Comparison of ENCODE assay signal across 11 cellular contexts in genomic region chrX:135544338-135544948, GRCh38. TPM values are rescaled to one million over a fixed set of nuclear protein-coding genes. Genes with fewer than 3 reads are reported as not detected.
DNase-seq lines count a peak whose midpoint lies in the region; ATAC-seq, FAIRE-seq and TF ChIP-seq lines count a peak whose summit lies in the region.
"Had no signal": no experiment of that assay in that cellular context is flagged by ENCODE, and none has a peak within 500 bp of the region (broad histone marks: within the 10 kb centered on the region; RNA-seq: fewer than 3 reads in every experiment).

No MANE protein-coding gene starts in this region.

- H3K9me2 ChIP-seq in OCI-LY1 (ENCODE audit: low read depth, low read length) (no peaks in the 10 kb centered on the region), GM23338 (ENCODE audit: insufficient read depth) (no peaks in the 10 kb centered on the region)

- H3K4me3 ChIP-seq in OCI-LY1 (ENCODE audit: low read depth, low read length, poor library complexity, severe bottlenecking) (peak overlapping the region; percentile 19), GM23338 (no peak overlapping the region)
- H3K4me3 ChIP-seq: cardiac muscle cell had no signal

- intact Hi-C loops in left colon (cut with DNase I, micrococcal nuclease): no loop called here

- H3K9ac ChIP-seq in OCI-LY1 (ENCODE audit: low read length): no peak overlapping the region; the same call in 1 of the 2 replicates

- peaks cover 17% of the 10 kb centered on the region for H3K4me1 ChIP-seq in OCI-LY1 (ENCODE audit: insufficient read depth, low read length, severe bottlenecking)
- H3K4me1 ChIP-seq in GM23338 (ENCODE audit: insufficient read depth): peaks cover 2% of the 10 kb centered on the region; the same call in 1 of the 2 replicates
- H3K4me1 ChIP-seq: foreskin keratinocyte had no signal

- no peaks in the 10 kb centered on the region for H3K27me3 ChIP-seq in OCI-LY1 (ENCODE audit: insufficient read depth, low read length)
- H3K27me3 ChIP-seq in GM23338 (ENCODE audit: insufficient read depth): no peaks in the 10 kb centered on the region
- H3K27me3 ChIP-seq: cardiac muscle cell, foreskin keratinocyte had no signal

- TF ChIP-seq CTCF in OCI-LY1 (IDR thresholded peaks at IDR 0.05; ENCODE audit: low read length) (no peak), GM23338 (conservative IDR thresholded peaks at IDR 0.05; ENCODE audit: low read depth in 2 of 2) (no peak)

- no peaks in the 10 kb centered on the region for H3K9me3 ChIP-seq in OCI-LY1 (ENCODE audit: low read length)

- H3K27me3 Mint-ChIP-seq in GM23338 (ENCODE audit: insufficient read depth, low read depth, poor library complexity): no peaks in the 10 kb centered on the region

- H3K36me3 ChIP-seq in OCI-LY1 (ENCODE audit: insufficient read depth, low read length): peaks cover 11% of the 10 kb centered on the region; the same call in 1 of the 2 replicates
- H3K36me3 ChIP-seq in GM23338 (ENCODE audit: insufficient read depth): no peaks in the 10 kb centered on the region

- FAIRE-seq in GM18507 (lab: Jason Lieb, UNC): peak; percentile 79

- no peaks in the 10 kb centered on the region for H3K79me2 ChIP-seq in OCI-LY1 (ENCODE audit: insufficient read depth, low read length)
- no peaks in the 10 kb centered on the region for H3K79me2 ChIP-seq in GM23338 (replicated peaks; ENCODE audit: insufficient read depth)

- DNase-seq in GM18507 (ENCODE audit: extremely low spot score, insufficient read length, low read depth) (no peak), left colon (peak; percentile 18 to 31), GM23338 (ENCODE audit: low spot score) (no peak), NCI-H2081 treated with DMSO at 0.1 percent for 48 hours (lab: John Stamatoyannopoulos, UW) (no peak)
- DNase-seq: foreskin keratinocyte, NCI-H2029 treated with DMSO at 0.1 percent for 48 hours, SIG-M5 had no signal

- no peak overlapping the region for H3K4me3 Mint-ChIP-seq in GM23338

- peak overlapping the region; percentile 20 for H3K27ac ChIP-seq in OCI-LY1 (ENCODE audit: low read depth, low read length, poor library complexity, severe bottlenecking)
- no peak overlapping the region for H3K27ac ChIP-seq in GM23338 (ENCODE audit: low read depth)
- H3K27ac ChIP-seq: cardiac muscle cell, foreskin keratinocyte had no signal

- peaks cover 17% of the 10 kb centered on the region; the same call in 2 of the 3 replicates for H3K4me1 Mint-ChIP-seq in GM23338

- no peaks in the 10 kb centered on the region for H3K9me3 Mint-ChIP-seq in GM23338

- H3K4me2 ChIP-seq in OCI-LY1 (ENCODE audit: low read length) (peak overlapping the region; percentile 50), GM23338 (no peak overlapping the region)

- H2AFZ ChIP-seq in OCI-LY1 (ENCODE audit: low read length) (no peak overlapping the region), GM23338 (no peak overlapping the region)

- no peaks in the 10 kb centered on the region for H3K36me3 Mint-ChIP-seq in GM23338 (ENCODE audit: low read depth)

- peak; percentile 84 for ATAC-seq in GM21390 (IDR thresholded peaks at IDR 0.05; ENCODE audit: unreplicated experiment)
- ATAC-seq in left colon: peak; percentile 85
- no peak for ATAC-seq in GM18519 (IDR thresholded peaks at IDR 0.05; ENCODE audit: low FRiP score, unreplicated experiment)
- ATAC-seq in GM23338: no peak
- ATAC-seq: foreskin keratinocyte had no signal

- no peaks in the 10 kb centered on the region for H3F3A ChIP-seq in OCI-LY1 (ENCODE audit: insufficient read depth, low read length)
- no peaks in the 10 kb centered on the region for H3F3A ChIP-seq in GM23338 (replicated peaks; ENCODE audit: low read depth)

- no peaks in the 10 kb centered on the region for H4K20me1 ChIP-seq in OCI-LY1 (ENCODE audit: insufficient read depth, low read length)
- H4K20me1 ChIP-seq in GM23338 (replicated peaks; ENCODE audit: insufficient read depth): no peaks in the 10 kb centered on the region

- H3K27ac Mint-ChIP-seq in GM23338: no peak overlapping the region

TF ChIP-seq in GM23338, 12 proteins besides CTCF, POLR2A, EP300 and RAD21:
- TF ChIP-seq EZH2 (IDR thresholded peaks at IDR 0.05; ENCODE audit: low read depth, unreplicated experiment) (no peak), CREB1 (CRISPR knock-in tag; IDR thresholded peaks at IDR 0.05; ENCODE audit: low read depth) (no peak), ZNF114 (CRISPR knock-in tag; IDR thresholded peaks at IDR 0.05) (no peak), POLR2AphosphoS5 (IDR thresholded peaks at IDR 0.05; ENCODE audit: low read depth) (no peak), NANOG (IDR thresholded peaks at IDR 0.05; ENCODE audit: borderline replicate concordance) (no peak)

RNA-seq across cellular contexts. Expression of gene INTS6L, which starts 24.0 kb away (rescaled TPM):
- total RNA-seq in left colon: 10 to 100 TPM; 14.9 to 19.8 TPM
- 6.4 and 21.9 TPM in 2 replicates for total RNA-seq in GM23338 (2014; rRNA removed; shearing (Covaris generic))
- 4.5 and 4.8 TPM in 2 replicates for polyA plus RNA-seq in GM23338 (2016; fragmentation: Nextera tagmentation; extraction: Ambion mirVana)

Comparison
In these comparisons a context has a peak if more than half of its experiments do, and no peak if none do; other contexts are left out.
1. DNase-seq: peak in left colon (2 of 2); none in GM18507 (single experiment), GM23338 (single experiment) and NCI-H2081 treated with DMSO at 0.1 percent for 48 hours (single experiment).
2. ATAC-seq: peak in GM21390 (single experiment) and left colon (single experiment); none in GM18519 (single experiment) and GM23338 (single experiment).